In the genomic region with DNA sequence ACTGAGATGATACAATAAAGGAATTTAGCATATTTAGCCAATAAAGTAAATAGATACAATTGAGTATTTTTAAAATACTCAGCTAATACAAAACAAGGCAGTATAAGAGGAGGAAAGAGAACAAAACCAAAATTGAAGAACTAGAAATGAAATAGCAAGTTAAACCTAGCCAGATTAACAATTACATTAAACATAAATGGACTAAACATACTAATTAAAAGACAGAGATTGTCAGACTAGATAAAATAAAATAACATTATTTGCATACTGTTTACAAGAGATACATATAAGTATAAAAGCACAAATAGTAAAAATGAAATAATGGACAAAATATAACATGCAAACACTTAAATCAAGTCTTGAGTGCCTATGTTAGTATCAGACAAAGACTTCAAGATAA, we compare ENCODE assay signal across 7 cellular contexts.
"Had no signal": no experiment of that assay in that cellular context is flagged by ENCODE, and none has a peak within 500 bp of the region (broad histone marks: within the 10 kb centered on the region; RNA-seq: fewer than 3 reads in every experiment).

No MANE protein-coding gene starts in this region.

- H3K4me3 ChIP-seq: GM12878 had no signal

- ATAC-seq: GM12878 had no signal

- FAIRE-seq: GM12878, GM12891, GM12892, GM18507, GM19239 had no signal

- DNase-seq: GDM1, GF-D8 had no signal
